Comparison of ENCODE assay signal across 1 cellular context in the genomic region with DNA sequence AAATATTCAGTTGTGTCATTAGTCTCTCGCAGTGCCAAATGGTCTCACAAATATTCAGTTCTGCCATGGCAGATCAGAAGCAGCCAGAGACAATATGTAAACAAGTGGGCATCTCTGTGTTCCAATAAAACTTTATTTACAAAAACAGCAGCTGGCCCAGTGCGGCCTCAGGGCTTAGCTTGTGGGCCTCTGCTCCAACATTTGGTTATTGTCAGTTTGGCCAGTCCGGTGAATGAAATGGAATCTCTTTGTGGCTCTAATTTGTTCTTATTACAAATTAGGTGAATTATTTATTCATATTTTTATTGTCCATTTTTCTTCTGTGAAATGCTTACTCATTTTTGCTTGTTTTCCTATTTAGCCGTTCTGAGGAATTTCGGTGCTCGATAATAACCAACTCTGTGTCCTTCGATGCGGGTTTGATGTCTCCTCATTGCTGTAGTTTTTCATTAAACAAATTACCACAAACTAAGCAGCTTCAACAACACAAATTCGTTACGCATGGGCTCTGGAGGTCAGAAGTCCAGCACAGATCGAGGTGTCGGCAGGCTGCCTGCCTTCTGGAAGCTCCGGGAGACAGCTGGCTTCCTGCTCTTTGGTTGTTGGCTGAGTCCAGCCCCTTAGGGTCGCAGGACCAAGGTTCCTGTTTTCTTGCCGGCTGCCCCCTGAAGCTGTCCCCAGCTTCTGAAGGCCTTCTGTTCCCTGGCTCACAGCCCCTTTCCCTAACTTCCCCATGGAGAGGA.
TF ChIP-seq lines count a peak whose summit lies in the region.

No MANE protein-coding gene starts in this region.

TF ChIP-seq in SK-N-SH, 30 proteins besides CTCF, POLR2A, EP300 and RAD21:
- TF ChIP-seq, protein P1, sequence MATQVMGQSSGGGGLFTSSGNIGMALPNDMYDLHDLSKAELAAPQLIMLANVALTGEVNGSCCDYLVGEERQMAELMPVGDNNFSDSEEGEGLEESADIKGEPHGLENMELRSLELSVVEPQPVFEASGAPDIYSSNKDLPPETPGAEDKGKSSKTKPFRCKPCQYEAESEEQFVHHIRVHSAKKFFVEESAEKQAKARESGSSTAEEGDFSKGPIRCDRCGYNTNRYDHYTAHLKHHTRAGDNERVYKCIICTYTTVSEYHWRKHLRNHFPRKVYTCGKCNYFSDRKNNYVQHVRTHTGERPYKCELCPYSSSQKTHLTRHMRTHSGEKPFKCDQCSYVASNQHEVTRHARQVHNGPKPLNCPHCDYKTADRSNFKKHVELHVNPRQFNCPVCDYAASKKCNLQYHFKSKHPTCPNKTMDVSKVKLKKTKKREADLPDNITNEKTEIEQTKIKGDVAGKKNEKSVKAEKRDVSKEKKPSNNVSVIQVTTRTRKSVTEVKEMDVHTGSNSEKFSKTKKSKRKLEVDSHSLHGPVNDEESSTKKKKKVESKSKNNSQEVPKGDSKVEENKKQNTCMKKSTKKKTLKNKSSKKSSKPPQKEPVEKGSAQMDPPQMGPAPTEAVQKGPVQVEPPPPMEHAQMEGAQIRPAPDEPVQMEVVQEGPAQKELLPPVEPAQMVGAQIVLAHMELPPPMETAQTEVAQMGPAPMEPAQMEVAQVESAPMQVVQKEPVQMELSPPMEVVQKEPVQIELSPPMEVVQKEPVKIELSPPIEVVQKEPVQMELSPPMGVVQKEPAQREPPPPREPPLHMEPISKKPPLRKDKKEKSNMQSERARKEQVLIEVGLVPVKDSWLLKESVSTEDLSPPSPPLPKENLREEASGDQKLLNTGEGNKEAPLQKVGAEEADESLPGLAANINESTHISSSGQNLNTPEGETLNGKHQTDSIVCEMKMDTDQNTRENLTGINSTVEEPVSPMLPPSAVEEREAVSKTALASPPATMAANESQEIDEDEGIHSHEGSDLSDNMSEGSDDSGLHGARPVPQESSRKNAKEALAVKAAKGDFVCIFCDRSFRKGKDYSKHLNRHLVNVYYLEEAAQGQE (IDR thresholded peaks at IDR 0.05; ENCODE audit: low read depth, low read length), result no peak
- no peak for TF ChIP-seq RXRA (IDR thresholded peaks at IDR 0.05; ENCODE audit: borderline replicate concordance, low read depth)
- no peak for TF ChIP-seq USF1 (IDR thresholded peaks at IDR 0.05; ENCODE audit: borderline replicate concordance, low read depth)
- no peak for TF ChIP-seq RCOR1 (IDR thresholded peaks at IDR 0.05; ENCODE audit: low read length)
- TF ChIP-seq FOSL2 (IDR thresholded peaks at IDR 0.05; ENCODE audit: borderline replicate concordance, low read depth), result no peak
- no peak for TF ChIP-seq NRF1 (IDR thresholded peaks at IDR 0.05; ENCODE audit: low read depth, low read length)
- no peak for TF ChIP-seq TAF1 (IDR thresholded peaks at IDR 0.05; ENCODE audit: borderline replicate concordance, low read depth, low read length)
- no peak for TF ChIP-seq TEAD4 (IDR thresholded peaks at IDR 0.05; ENCODE audit: borderline replicate concordance, insufficient read depth)
